8 cellular contexts compared by ENCODE assay signal in the genomic region with DNA sequence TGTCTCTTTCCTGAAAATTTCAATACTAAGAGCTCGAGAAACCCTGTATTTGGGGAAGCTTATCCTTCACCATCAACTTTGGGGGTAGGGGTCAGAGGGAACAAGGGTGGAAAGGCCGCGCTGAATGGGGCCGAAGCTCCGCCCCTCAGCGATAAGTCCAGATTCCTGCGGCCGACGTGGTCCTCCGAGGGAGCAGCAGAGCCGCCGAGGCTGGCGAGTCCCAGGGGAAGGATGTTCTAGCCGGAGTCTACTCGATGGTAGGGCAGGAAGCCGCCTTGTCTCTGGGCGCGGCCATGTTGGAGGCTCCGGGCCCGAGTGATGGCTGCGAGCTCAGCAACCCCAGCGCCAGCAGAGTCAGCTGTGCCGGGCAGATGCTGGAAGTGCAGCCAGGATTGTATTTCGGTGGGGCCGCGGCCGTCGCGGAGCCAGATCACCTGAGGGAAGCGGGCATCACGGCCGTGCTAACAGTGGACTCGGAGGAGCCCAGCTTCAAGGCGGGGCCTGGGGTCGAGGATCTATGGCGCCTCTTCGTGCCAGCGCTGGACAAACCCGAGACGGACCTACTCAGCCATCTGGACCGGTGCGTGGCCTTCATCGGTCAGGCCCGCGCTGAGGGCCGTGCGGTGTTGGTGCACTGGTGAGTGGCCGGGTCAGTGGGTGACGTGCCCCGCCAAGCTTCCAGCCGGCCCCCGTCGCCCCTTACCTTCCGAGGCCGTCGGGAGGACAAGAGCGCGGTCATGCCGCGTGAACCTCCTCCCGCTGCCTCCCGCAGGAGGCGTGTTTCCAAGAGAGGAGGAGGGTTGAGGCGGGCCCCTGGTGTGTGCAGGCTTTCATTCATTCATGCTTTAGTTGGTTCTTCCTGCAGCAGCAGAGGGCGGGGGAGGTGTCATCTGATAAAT. TPM values are rescaled to one million over a fixed set of nuclear protein-coding genes. Genes with fewer than 3 reads are reported as not detected.
DNase-seq lines count a peak whose midpoint lies in the region; FAIRE-seq and TF ChIP-seq lines count a peak whose summit lies in the region.

A gene with protein sequence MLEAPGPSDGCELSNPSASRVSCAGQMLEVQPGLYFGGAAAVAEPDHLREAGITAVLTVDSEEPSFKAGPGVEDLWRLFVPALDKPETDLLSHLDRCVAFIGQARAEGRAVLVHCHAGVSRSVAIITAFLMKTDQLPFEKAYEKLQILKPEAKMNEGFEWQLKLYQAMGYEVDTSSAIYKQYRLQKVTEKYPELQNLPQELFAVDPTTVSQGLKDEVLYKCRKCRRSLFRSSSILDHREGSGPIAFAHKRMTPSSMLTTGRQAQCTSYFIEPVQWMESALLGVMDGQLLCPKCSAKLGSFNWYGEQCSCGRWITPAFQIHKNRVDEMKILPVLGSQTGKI (plus strand): TSS at position 278 of the 899 bp plus-strand sequence. CDS start 16 bp downstream, at position 294.

- H3K4me3 ChIP-seq in H7 (ENCODE audit: insufficient read depth, low read depth, low read length): peak within 1 kb of the TSS; percentile 97
- peak within 1 kb of the TSS; percentile 93 for H3K4me3 ChIP-seq in MG63
- H3K4me3 ChIP-seq in fibroblast of villous mesenchyme (ENCODE audit: low read depth, low read length): peak within 1 kb of the TSS; percentile 95

- H3K9me3 ChIP-seq in MG63: no peaks in the 10 kb centered on the region

- H3K27me3 Mint-ChIP-seq in neural crest cell (ENCODE audit: low read depth): peaks cover 21% of the 10 kb centered on the region

- DNase-seq in H7: peak; percentile 89
- DNase-seq in MG63: peak; percentile 98
- peak; percentile 99 for DNase-seq in SIG-M5 treated with dmso at 0.1 percent for 504 hours (lab: John Stamatoyannopoulos, UW; ENCODE audit: unreplicated experiment)
- peak; percentile 83 for DNase-seq in activated gamma-delta T cell treated with Interleukin-2 at 50 U/mL for 16 hours
- DNase-seq in fibroblast of villous mesenchyme (ENCODE audit: low read depth): peak; percentile 93
- DNase-seq in neural crest cell (ENCODE audit: low read depth, low spot score): peak; percentile 88
- peak; percentile 93 for DNase-seq in stromal cell of bone marrow (ENCODE audit: low read depth)

- H3K27me3 ChIP-seq in H7 (ENCODE audit: control insufficient read depth, insufficient read depth, low read length) (peaks cover 5% of the 10 kb centered on the region; the same call in 1 of the 2 replicates), MG63 (no peaks in the 10 kb centered on the region)

- peak within 1 kb of the TSS; percentile 100 for H3K27ac Mint-ChIP-seq in neural crest cell (ENCODE audit: unreplicated experiment)

- H3K36me3 Mint-ChIP-seq in neural crest cell (ENCODE audit: low read depth): peaks cover 13% of the 10 kb centered on the region

- FAIRE-seq in G401.6 (lab: Jason Lieb, UNC): peak; percentile 95

- H3K4me3 Mint-ChIP-seq in neural crest cell: peak within 1 kb of the TSS; percentile 100

- H3K4me1 Mint-ChIP-seq in neural crest cell: peaks cover 19% of the 10 kb centered on the region

- TF ChIP-seq CTCF in fibroblast of villous mesenchyme (IDR thresholded peaks at IDR 0.05; ENCODE audit: insufficient read depth, low read depth, low read length) (peak; percentile 9), neural crest cell (conservative IDR thresholded peaks at IDR 0.05) (peak; percentile 21)

- H3K36me3 ChIP-seq in H7 (replicated peaks; ENCODE audit: control insufficient read depth, insufficient read depth, low read length) (peaks cover 11% of the 10 kb centered on the region), MG63 (peaks cover 43% of the 10 kb centered on the region)

- H3K9me3 Mint-ChIP-seq in neural crest cell: no peaks in the 10 kb centered on the region

RNA-seq across cellular contexts. Expression of the gene that starts here (rescaled TPM):
- 38.1 and 42.8 TPM in 2 replicates for total RNA-seq in H7 (2014; rRNA removed; shearing (Covaris generic))
- 64.9 and 126 TPM in 2 replicates for total RNA-seq in MG63 (2014; rRNA removed; shearing (Covaris generic); ENCODE audit: low replicate concordance)
- total RNA-seq in fibroblast of villous mesenchyme (26.3 and 36.4 TPM in 2 replicates), neural crest cell (39.8 and 42.0 TPM in 2 replicates)

Comparison
In these comparisons a context has a peak if more than half of its experiments do, and no peak if none do; other contexts are left out.
1. Peak in every context shown above with its lines: DNase-seq and H3K4me3 ChIP-seq.